Comparison of ENCODE assay signal across 8 cellular contexts in genomic region chr1:160069460-160070231, GRCh38. TPM values are rescaled to one million over a fixed set of nuclear protein-coding genes. Genes with fewer than 3 reads are reported as not detected.
DNase-seq lines count a peak whose midpoint lies in the region; ATAC-seq and TF ChIP-seq lines count a peak whose summit lies in the region.

KCNJ10 (minus strand) TSS chr1:160070160; CDS start chr1:160042532, 27,628 bp downstream.

- 16% methylated on average over 23 of the region's 32 CpGs for WGBS in prostate gland

- H3K4me3 ChIP-seq in GM08714 (ENCODE audit: low read length) (peak within 1 kb of the TSS; percentile 31; the same call in 1 of the 2 replicates), fibroblast of pulmonary artery (replicated peaks; ENCODE audit: low read depth, low read length) (peak within 1 kb of the TSS; percentile 63), prostate gland (peak within 1 kb of the TSS; percentile 31 to 36)

- TF ChIP-seq CTCF in fibroblast of pulmonary artery (IDR thresholded peaks at IDR 0.05; ENCODE audit: low read length, missing control alignments) (no peak), prostate gland (IDR thresholded peaks at IDR 0.05) (no peak)

- no peak for TF ChIP-seq POLR2A in prostate gland (IDR thresholded peaks at IDR 0.05)
- TF ChIP-seq POLR2A in GM18505 (IDR thresholded peaks at IDR 0.05; ENCODE audit: borderline replicate concordance, extremely low read depth, insufficient read depth, insufficient read length): no peak

- intact Hi-C loops in prostate gland (cut with DNase I): no loop called here

- DNase-seq in fibroblast of pulmonary artery (ENCODE audit: low read depth) (no peak), prostate gland (ENCODE audit: low spot score) (no peak), GM19240 (ENCODE audit: insufficient read length, low spot score) (no peak)
- no peak for DNase-seq in activated CD4-positive, CD25-positive, alpha-beta regulatory T cell (lab: John Stamatoyannopoulos, UW)

- H3K27me3 ChIP-seq in prostate gland (replicated peaks; ENCODE audit: insufficient read depth): no peaks in the 10 kb centered on the region

- H3K27ac ChIP-seq in prostate gland: no peak within 1 kb of the TSS

- peak; percentile 56; the same call in 2 of the 3 replicates for ATAC-seq in SK-N-SH treated with all-trans-retinoic acid at 6 μM for 48 hours
- no peak for ATAC-seq in HG03095 (IDR thresholded peaks at IDR 0.05; ENCODE audit: unreplicated experiment)
- ATAC-seq in GM18505 (IDR thresholded peaks at IDR 0.05; ENCODE audit: unreplicated experiment): no peak

- no peaks in the 10 kb centered on the region for H3K9me3 ChIP-seq in prostate gland

- peaks cover 6% of the 10 kb centered on the region for H3K4me1 ChIP-seq in prostate gland (replicated peaks)

- H3K36me3 ChIP-seq in prostate gland: no peaks in the 10 kb centered on the region

TF ChIP-seq in SK-N-SH treated with all-trans-retinoic acid at 6 μM for 48 hours, 23 proteins besides CTCF, POLR2A, EP300 and RAD21:
- TF ChIP-seq ZC3H10 (CRISPR knock-in tag; IDR thresholded peaks at IDR 0.05): no peak
- no peak for TF ChIP-seq PATZ1 (CRISPR knock-in tag; IDR thresholded peaks at IDR 0.05; ENCODE audit: borderline replicate concordance)
- no peak for TF ChIP-seq POU6F1 (CRISPR knock-in tag; IDR thresholded peaks at IDR 0.05; ENCODE audit: borderline replicate concordance, low read depth)
- TF ChIP-seq BACH2 (CRISPR knock-in tag; IDR thresholded peaks at IDR 0.05; ENCODE audit: borderline replicate concordance): no peak
- no peak for TF ChIP-seq TCF4 (CRISPR knock-in tag; IDR thresholded peaks at IDR 0.05; ENCODE audit: borderline replicate concordance)
- TF ChIP-seq ZNF565 (CRISPR knock-in tag; conservative IDR thresholded peaks at IDR 0.05; ENCODE audit: low read depth): no peak
- TF ChIP-seq ARNTL (CRISPR knock-in tag; IDR thresholded peaks at IDR 0.05; ENCODE audit: borderline replicate concordance, low read depth): no peak
- TF ChIP-seq PPARA (CRISPR knock-in tag; IDR thresholded peaks at IDR 0.05; ENCODE audit: borderline replicate concordance): no peak
- TF ChIP-seq CSRNP3 (CRISPR knock-in tag; IDR thresholded peaks at IDR 0.05): no peak
- no peak for TF ChIP-seq RARB (CRISPR knock-in tag; IDR thresholded peaks at IDR 0.05)
- TF ChIP-seq ISL1 (CRISPR knock-in tag; IDR thresholded peaks at IDR 0.05): no peak
- no peak for TF ChIP-seq ZFP3 (CRISPR knock-in tag; IDR thresholded peaks at IDR 0.05)
- TF ChIP-seq ZNF70 (CRISPR knock-in tag; IDR thresholded peaks at IDR 0.05): no peak
- no peak for TF ChIP-seq ZFP30 (CRISPR knock-in tag; IDR thresholded peaks at IDR 0.05)
- no peak for TF ChIP-seq GLIS3 (CRISPR knock-in tag; IDR thresholded peaks at IDR 0.05)

RNA-seq across cellular contexts. Expression of gene KCNJ10, which starts in this region (rescaled TPM):
- not detected for total RNA-seq in prostate gland
